Comparison of ENCODE assay signal across 1 cellular context in genomic region chr3:170222647-170223541, GRCh38.
A peak's percentile ranks its signal among the peaks of the same experiment; 100 is the strongest.
TF ChIP-seq lines count a peak whose summit lies in the region.

No MANE protein-coding gene starts in this region.

TF ChIP-seq in K562, 482 proteins besides CTCF, POLR2A, EP300 and RAD21 (continued from another document):
- TF ChIP-seq TBP (optimal IDR thresholded peaks at IDR 0.05; ENCODE audit: low read depth, low read length) = no peak
- TF ChIP-seq SUPT5H (IDR thresholded peaks at IDR 0.05) = 0 out of 2 replicates have a peak, but pooled peaks have one; percentile 26
- TF ChIP-seq, protein P1, sequence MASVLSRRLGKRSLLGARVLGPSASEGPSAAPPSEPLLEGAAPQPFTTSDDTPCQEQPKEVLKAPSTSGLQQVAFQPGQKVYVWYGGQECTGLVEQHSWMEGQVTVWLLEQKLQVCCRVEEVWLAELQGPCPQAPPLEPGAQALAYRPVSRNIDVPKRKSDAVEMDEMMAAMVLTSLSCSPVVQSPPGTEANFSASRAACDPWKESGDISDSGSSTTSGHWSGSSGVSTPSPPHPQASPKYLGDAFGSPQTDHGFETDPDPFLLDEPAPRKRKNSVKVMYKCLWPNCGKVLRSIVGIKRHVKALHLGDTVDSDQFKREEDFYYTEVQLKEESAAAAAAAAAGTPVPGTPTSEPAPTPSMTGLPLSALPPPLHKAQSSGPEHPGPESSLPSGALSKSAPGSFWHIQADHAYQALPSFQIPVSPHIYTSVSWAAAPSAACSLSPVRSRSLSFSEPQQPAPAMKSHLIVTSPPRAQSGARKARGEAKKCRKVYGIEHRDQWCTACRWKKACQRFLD (CRISPR knock-in tag; IDR thresholded peaks at IDR 0.05) = no peak
- TF ChIP-seq ARID2 (IDR thresholded peaks at IDR 0.05) = no peak
- TF ChIP-seq, protein P2, sequence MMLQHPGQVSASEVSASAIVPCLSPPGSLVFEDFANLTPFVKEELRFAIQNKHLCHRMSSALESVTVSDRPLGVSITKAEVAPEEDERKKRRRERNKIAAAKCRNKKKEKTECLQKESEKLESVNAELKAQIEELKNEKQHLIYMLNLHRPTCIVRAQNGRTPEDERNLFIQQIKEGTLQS (IDR thresholded peaks at IDR 0.05) = peak; percentile 31; the same call in 1 of the 2 replicates
- TF ChIP-seq, protein P2 (CRISPR knock-in tag; conservative IDR thresholded peaks at IDR 0.05) = no peak
- peak; percentile 8 for TF ChIP-seq TAF1 (IDR thresholded peaks at IDR 0.05; ENCODE audit: control insufficient read depth, extremely low read depth, insufficient read depth, low read length, severe bottlenecking)
- peak; percentile 20 for TF ChIP-seq RBBP5 (IDR thresholded peaks at IDR 0.05; ENCODE audit: borderline replicate concordance, insufficient read depth, low read length, poor library complexity, severe bottlenecking)
- TF ChIP-seq CREBBP (IDR thresholded peaks at IDR 0.05; ENCODE audit: low read depth, low read length) = no peak
- no peak for TF ChIP-seq RBM15 (IDR thresholded peaks at IDR 0.05; ENCODE audit: insufficient read depth, low read length)
- TF ChIP-seq JUNB (CRISPR knock-in tag; conservative IDR thresholded peaks at IDR 0.05) = no peak
- TF ChIP-seq CREB3 (tag; conservative IDR thresholded peaks at IDR 0.05; ENCODE audit: low read depth) = no peak
- no peak for TF ChIP-seq CBFA2T2 (conservative IDR thresholded peaks at IDR 0.05)
- TF ChIP-seq ARID1B (IDR thresholded peaks at IDR 0.05) = 0 out of 2 replicates have a peak, but pooled peaks have one; percentile 26
- no peak for TF ChIP-seq ZHX1 (conservative IDR thresholded peaks at IDR 0.05; ENCODE audit: low read length)
- 0 out of 2 replicates have a peak, but pooled peaks have one; percentile 11 for TF ChIP-seq FOSL1 (tag; conservative IDR thresholded peaks at IDR 0.05)
- 0 out of 2 replicates have a peak, but pooled peaks have one; percentile 33 for TF ChIP-seq ZNF589 (CRISPR knock-in tag; IDR thresholded peaks at IDR 0.05; ENCODE audit: low read depth)
- no peak; a peak in 1 of 4 replicates for TF ChIP-seq MAZ (CRISPR knock-in tag; conservative IDR thresholded peaks at IDR 0.05 in 1 of 2, IDR thresholded peaks at IDR 0.05 in 1 of 2)
- TF ChIP-seq, protein P3, sequence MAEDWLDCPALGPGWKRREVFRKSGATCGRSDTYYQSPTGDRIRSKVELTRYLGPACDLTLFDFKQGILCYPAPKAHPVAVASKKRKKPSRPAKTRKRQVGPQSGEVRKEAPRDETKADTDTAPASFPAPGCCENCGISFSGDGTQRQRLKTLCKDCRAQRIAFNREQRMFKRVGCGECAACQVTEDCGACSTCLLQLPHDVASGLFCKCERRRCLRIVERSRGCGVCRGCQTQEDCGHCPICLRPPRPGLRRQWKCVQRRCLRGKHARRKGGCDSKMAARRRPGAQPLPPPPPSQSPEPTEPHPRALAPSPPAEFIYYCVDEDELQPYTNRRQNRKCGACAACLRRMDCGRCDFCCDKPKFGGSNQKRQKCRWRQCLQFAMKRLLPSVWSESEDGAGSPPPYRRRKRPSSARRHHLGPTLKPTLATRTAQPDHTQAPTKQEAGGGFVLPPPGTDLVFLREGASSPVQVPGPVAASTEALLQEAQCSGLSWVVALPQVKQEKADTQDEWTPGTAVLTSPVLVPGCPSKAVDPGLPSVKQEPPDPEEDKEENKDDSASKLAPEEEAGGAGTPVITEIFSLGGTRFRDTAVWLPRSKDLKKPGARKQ (CRISPR knock-in tag; IDR thresholded peaks at IDR 0.05) = no peak
- TF ChIP-seq ZNF609 (CRISPR knock-in tag; IDR thresholded peaks at IDR 0.05; ENCODE audit: borderline replicate concordance) = no peak
- no peak for TF ChIP-seq PRMT5 (CRISPR knock-in tag; IDR thresholded peaks at IDR 0.05)
- TF ChIP-seq ADNP (tag; IDR thresholded peaks at IDR 0.05) = no peak
- TF ChIP-seq MXI1 (IDR thresholded peaks at IDR 0.05; ENCODE audit: low read depth, low read length) = no peak
- TF ChIP-seq PHF8 (IDR thresholded peaks at IDR 0.05; ENCODE audit: borderline replicate concordance, low read length) = peak; percentile 27; the same call in 1 of the 2 replicates
- peak; percentile 61 for TF ChIP-seq RBFOX2 (IDR thresholded peaks at IDR 0.05; ENCODE audit: low read depth, low read length)
- peak; percentile 66 for TF ChIP-seq EGR1 (conservative IDR thresholded peaks at IDR 0.05)
- TF ChIP-seq ZFX (CRISPR knock-in tag; IDR thresholded peaks at IDR 0.05) = peak; percentile 72
- TF ChIP-seq, protein P4, sequence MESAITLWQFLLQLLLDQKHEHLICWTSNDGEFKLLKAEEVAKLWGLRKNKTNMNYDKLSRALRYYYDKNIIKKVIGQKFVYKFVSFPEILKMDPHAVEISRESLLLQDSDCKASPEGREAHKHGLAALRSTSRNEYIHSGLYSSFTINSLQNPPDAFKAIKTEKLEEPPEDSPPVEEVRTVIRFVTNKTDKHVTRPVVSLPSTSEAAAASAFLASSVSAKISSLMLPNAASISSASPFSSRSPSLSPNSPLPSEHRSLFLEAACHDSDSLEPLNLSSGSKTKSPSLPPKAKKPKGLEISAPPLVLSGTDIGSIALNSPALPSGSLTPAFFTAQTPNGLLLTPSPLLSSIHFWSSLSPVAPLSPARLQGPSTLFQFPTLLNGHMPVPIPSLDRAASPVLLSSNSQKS (CRISPR knock-in tag; IDR thresholded peaks at IDR 0.05) = no peak
- peak; percentile 91 for TF ChIP-seq HMBOX1 (IDR thresholded peaks at IDR 0.05)
- TF ChIP-seq KAT7 (CRISPR knock-in tag; IDR thresholded peaks at IDR 0.05; ENCODE audit: borderline replicate concordance) = 0 out of 2 replicates have a peak, but pooled peaks have one; percentile 20
